14 cellular contexts compared by ENCODE assay signal in genomic region chr3:19598870-19599269, GRCh38.
A peak's percentile ranks its signal among the peaks of the same experiment; 100 is the strongest.
DNase-seq lines count a peak whose midpoint lies in the region; ATAC-seq, FAIRE-seq and TF ChIP-seq lines count a peak whose summit lies in the region.
"Had no signal": no experiment of that assay in that cellular context is flagged by ENCODE, and none has a peak within 500 bp of the region (broad histone marks: within the 10 kb centered on the region; RNA-seq: fewer than 3 reads in every experiment).

No MANE protein-coding gene starts in this region.

- H3K9me3 ChIP-seq in pancreas (no peaks in the 10 kb centered on the region), aorta (ENCODE audit: control insufficient read depth, low read length) (no peaks in the 10 kb centered on the region)
- H3K9me3 ChIP-seq: thyroid gland had no signal

- peaks cover 33% of the 10 kb centered on the region for H3K4me1 Mint-ChIP-seq in stimulated activated memory B cell treated with anti-CD40 and anti-IgM and Interleukin-4, amounts not matched to agents 10 μg/mL and 1 μg/mL and 100 μg/mL, for 72 hours
- H3K4me1 Mint-ChIP-seq: CD14-positive monocyte had no signal

- intact Hi-C loops in pancreas (cut with DNase I), result no loop called here
- intact Hi-C loops in aorta (cut with DNase I), result no loop called here

- no peaks in the 10 kb centered on the region for H3K36me3 Mint-ChIP-seq in stimulated activated memory B cell treated with anti-CD40 and anti-IgM and Interleukin-4, amounts not matched to agents 10 μg/mL and 1 μg/mL and 100 μg/mL, for 72 hours
- H3K36me3 Mint-ChIP-seq: CD14-positive monocyte had no signal

- H3K36me3 ChIP-seq in pancreas (no peaks in the 10 kb centered on the region), aorta (ENCODE audit: control insufficient read depth in 1 of 2, insufficient read depth in 2 of 2, low read length in 1 of 2) (no peaks in the 10 kb centered on the region)
- H3K36me3 ChIP-seq: thyroid gland had no signal

- H3K4me1 ChIP-seq in pancreas, result no peaks in the 10 kb centered on the region
- no peaks in the 10 kb centered on the region for H3K4me1 ChIP-seq in aorta (ENCODE audit: control insufficient read depth in 1 of 2, insufficient read depth in 2 of 2, low read length in 2 of 2)
- H3K4me1 ChIP-seq: thyroid gland had no signal

- peaks cover 14% of the 10 kb centered on the region for H3K9me3 Mint-ChIP-seq in stimulated activated memory B cell treated with anti-CD40 and anti-IgM and Interleukin-4, amounts not matched to agents 10 μg/mL and 1 μg/mL and 100 μg/mL, for 72 hours

- no peak for TF ChIP-seq CTCF in pancreas (IDR thresholded peaks at IDR 0.05)

- H3K27me3 ChIP-seq in pancreas (no peaks in the 10 kb centered on the region), aorta (ENCODE audit: control insufficient read depth in 1 of 2, insufficient read depth in 2 of 2, low read length in 1 of 2) (no peaks in the 10 kb centered on the region)
- H3K27me3 ChIP-seq: thyroid gland had no signal

- no peak overlapping the region for H3K4me3 Mint-ChIP-seq in stimulated activated memory B cell treated with anti-CD40 and anti-IgM and Interleukin-4, amounts not matched to agents 10 μg/mL and 1 μg/mL and 100 μg/mL, for 72 hours
- H3K4me3 Mint-ChIP-seq: CD14-positive monocyte had no signal

- H3K27ac Mint-ChIP-seq in stimulated activated memory B cell treated with anti-CD40 and anti-IgM and Interleukin-4, amounts not matched to agents 10 μg/mL and 1 μg/mL and 100 μg/mL, for 72 hours, result peak overlapping the region; percentile 62
- H3K27ac Mint-ChIP-seq: CD14-positive monocyte had no signal

- no peaks in the 10 kb centered on the region for H3K27me3 Mint-ChIP-seq in stimulated activated memory B cell treated with anti-CD40 and anti-IgM and Interleukin-4, amounts not matched to agents 10 μg/mL and 1 μg/mL and 100 μg/mL, for 72 hours

- ATAC-seq in GM18909 (IDR thresholded peaks at IDR 0.05; ENCODE audit: poor library complexity, unreplicated experiment) (peak; percentile 81), GM21737 (IDR thresholded peaks at IDR 0.05; ENCODE audit: unreplicated experiment) (peak; percentile 61), HG03103 (IDR thresholded peaks at IDR 0.05; ENCODE audit: low read depth, unreplicated experiment) (peak; percentile 85), pancreas (no peak), aorta (ENCODE audit: low FRiP score) (no peak)
- ATAC-seq in stimulated activated memory B cell treated with anti-CD40 and anti-IgM and Interleukin-4, amounts not matched to agents 10 μg/mL and 1 μg/mL and 100 μg/mL, for 72 hours, result peak; percentile 79

- 44 to 56% methylated on average over 2 of the region's 2 CpGs for WGBS in pancreas, 2 donors
- WGBS in aorta, 2 donors, result 53 to 70% methylated on average over 2 of the region's 2 CpGs

- DNase-seq in pancreas, result no peak
- DNase-seq in ecto neural progenitor cell (ENCODE audit: low spot score), result no peak
- DNase-seq in NCI-H2081 (lab: John Stamatoyannopoulos, UW), result no peak
- no peak for DNase-seq in aorta
- DNase-seq: activated CD4-positive, alpha-beta T cell treated with anti-CD3 and anti-CD28 coated beads for 4 hours; activated T-cell treated with anti-CD3 and anti-CD28 coated beads, Interleukin-2, amount 50 U/mL, for 48 hours; PC-9; thyroid gland had no signal

- no peak overlapping the region for H3K27ac ChIP-seq in pancreas
- no peak overlapping the region for H3K27ac ChIP-seq in aorta (ENCODE audit: low read depth in 1 of 2, low read length in 2 of 2)
- H3K27ac ChIP-seq: PC-9, thyroid gland had no signal

- FAIRE-seq in pancreas (lab: Jason Lieb, UNC), result no peak
- FAIRE-seq: astrocyte had no signal

- H3K4me3 ChIP-seq in pancreas (no peak overlapping the region), aorta (ENCODE audit: low read length in 2 of 2) (no peak overlapping the region)
- H3K4me3 ChIP-seq: PC-9, thyroid gland had no signal

Comparison
In these comparisons a context has a peak if more than half of its experiments do, and no peak if none do; other contexts are left out.
1. ATAC-seq: peak in GM18909 (single experiment), GM21737 (single experiment), HG03103 (single experiment) and stimulated activated memory B cell treated with anti-CD40 and anti-IgM and Interleukin-4, amounts not matched to agents 10 μg/mL and 1 μg/mL and 100 μg/mL, for 72 hours (single experiment); none in pancreas (0 of 4) and aorta (single experiment).